Comparison of ENCODE assay signal across 8 cellular contexts in the genomic region with DNA sequence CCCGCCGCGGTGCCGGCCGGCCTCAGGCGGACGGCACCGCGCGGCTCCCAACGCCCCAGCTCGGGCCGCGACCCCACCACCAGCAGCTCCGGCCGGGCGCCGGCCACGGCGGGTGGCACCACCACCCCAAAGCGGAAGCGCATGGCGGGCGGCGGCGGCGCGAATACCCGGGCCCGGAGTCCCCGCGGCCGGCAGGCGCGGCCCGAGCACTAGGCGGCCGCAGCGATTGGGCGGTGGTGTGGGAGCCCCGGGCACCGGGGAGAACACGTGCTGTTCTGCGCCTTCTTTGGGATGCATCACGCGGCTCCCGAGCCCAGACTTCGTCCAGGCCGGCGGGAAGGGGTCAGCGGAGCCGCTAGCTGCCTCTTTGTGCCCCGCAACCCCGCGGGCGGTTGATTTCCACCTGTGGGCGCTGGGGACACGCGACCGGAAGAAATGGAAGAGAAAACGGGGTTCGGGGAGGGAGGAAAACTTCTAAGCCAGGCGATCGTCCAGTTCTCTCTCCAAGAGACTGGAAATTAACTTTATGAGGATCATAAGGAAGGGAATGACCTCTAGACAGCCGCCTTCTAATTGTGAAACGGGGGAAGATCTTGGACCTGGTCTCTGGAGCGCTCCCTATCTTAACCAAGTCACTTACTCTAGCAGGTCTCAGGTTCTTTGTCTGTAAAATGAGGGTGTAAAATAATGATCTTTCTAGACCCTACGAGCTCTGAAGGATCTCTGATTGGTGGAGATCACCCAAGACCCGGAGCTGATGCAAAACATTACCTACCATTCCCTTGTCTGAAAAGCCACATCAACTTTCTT. TPM values are rescaled to one million over a fixed set of nuclear protein-coding genes. Genes with fewer than 3 reads are reported as not detected.
DNase-seq lines count a peak whose midpoint lies in the region; ATAC-seq and TF ChIP-seq lines count a peak whose summit lies in the region.

A gene (minus strand): TSS at position 165 of the 810 bp plus-strand sequence. CDS start 22 bp downstream, at position 143.

- H3K27ac Mint-ChIP-seq in CD4-positive, alpha-beta memory T cell = peak within 1 kb of the TSS; percentile 94 to 98 (median 98)
- H3K27ac Mint-ChIP-seq in activated CD8-positive, alpha-beta memory T cell treated with anti-CD3 and anti-CD28 coated beads, Interleukin-2, amount 10 ng/mL, durations not matched to agents 7 days and 5 days = peak within 1 kb of the TSS; percentile 98
- peak within 1 kb of the TSS; percentile 93 for H3K27ac Mint-ChIP-seq in endothelial cell (ENCODE audit: unreplicated experiment)

- H3K27me3 Mint-ChIP-seq in CD4-positive, alpha-beta memory T cell = no peaks in the 10 kb centered on the region
- H3K27me3 Mint-ChIP-seq in activated CD8-positive, alpha-beta memory T cell treated with anti-CD3 and anti-CD28 coated beads, Interleukin-2, amount 10 ng/mL, durations not matched to agents 7 days and 5 days = no peaks in the 10 kb centered on the region
- H3K27me3 Mint-ChIP-seq in endothelial cell (ENCODE audit: unreplicated experiment) = peaks cover 10% of the 10 kb centered on the region

- peak within 1 kb of the TSS; percentile 73 to 76 for H3K4me3 ChIP-seq in CD4-positive, alpha-beta memory T cell (ENCODE audit: low read length in 2 of 2)

- peaks cover 0 to 11% (median 4%) of the 10 kb centered on the region in 4 donors for H3K4me1 Mint-ChIP-seq in CD4-positive, alpha-beta memory T cell
- H3K4me1 Mint-ChIP-seq in activated CD8-positive, alpha-beta memory T cell treated with anti-CD3 and anti-CD28 coated beads, Interleukin-2, amount 10 ng/mL, durations not matched to agents 7 days and 5 days = peaks cover 21% of the 10 kb centered on the region
- H3K4me1 Mint-ChIP-seq in endothelial cell (ENCODE audit: unreplicated experiment) = peaks cover 6% of the 10 kb centered on the region

- H3K4me3 Mint-ChIP-seq in CD4-positive, alpha-beta memory T cell = peak within 1 kb of the TSS; percentile 95 to 98 (median 97)
- H3K4me3 Mint-ChIP-seq in activated CD8-positive, alpha-beta memory T cell treated with anti-CD3 and anti-CD28 coated beads, Interleukin-2, amount 10 ng/mL, durations not matched to agents 7 days and 5 days = peak within 1 kb of the TSS; percentile 95
- H3K4me3 Mint-ChIP-seq in endothelial cell (ENCODE audit: unreplicated experiment) = peak within 1 kb of the TSS; percentile 97

- H3K9me3 Mint-ChIP-seq in CD4-positive, alpha-beta memory T cell = peaks cover 0 to 4% (median 0%) of the 10 kb centered on the region in 8 donors
- H3K9me3 Mint-ChIP-seq in activated CD8-positive, alpha-beta memory T cell treated with anti-CD3 and anti-CD28 coated beads, Interleukin-2, amount 10 ng/mL, durations not matched to agents 7 days and 5 days (ENCODE audit: low read depth) = no peaks in the 10 kb centered on the region
- no peaks in the 10 kb centered on the region for H3K9me3 Mint-ChIP-seq in endothelial cell (ENCODE audit: unreplicated experiment)

- peaks cover 16% of the 10 kb centered on the region for H3K4me1 ChIP-seq in CD4-positive, alpha-beta memory T cell (ENCODE audit: insufficient read depth, low read length)

- POLR2A ChIA-PET in CD4-positive, alpha-beta memory T cell (lab: Charles Lee; ENCODE audit: partially characterized antibody) = interaction anchor here (0.9 to 2.9 kb wide), 8 partner anchors 76 to 229 kb away, joined by 3 to 49 read pairs (median 6); a partner anchor contains a TSS

- peak; percentile 36 to 76 (median 61) for DNase-seq in CD4-positive, alpha-beta memory T cell
- DNase-seq in NOMO-1 (lab: John Stamatoyannopoulos, UW; ENCODE audit: unreplicated experiment in 2 of 2) (peak; percentile 60 to 81), endothelial cell (ENCODE audit: low spot score) (peak; percentile 80), midbrain (lab: John Stamatoyannopoulos, UW) (peak; percentile 78)
- peak; percentile 75 for DNase-seq in activated CD8-positive, alpha-beta memory T cell treated with anti-CD3 and anti-CD28 coated beads, Interleukin-2, amount 10 ng/mL, durations not matched to agents 7 days and 5 days
- DNase-seq in stimulated activated CD8-positive, alpha-beta memory T cell treated with anti-CD3 and anti-CD28 coated beads, Interleukin-4, amount 100 ng/mL, for 1 hour (ENCODE audit: low read depth in 2 of 2, low spot score in 1 of 2) = peak; percentile 20 to 22

- CTCF ChIA-PET in CD4-positive, alpha-beta memory T cell (lab: Charles Lee; ENCODE audit: partially characterized antibody) = interaction anchor here (0.7 to 1.9 kb wide), 5 partner anchors 32 to 227 kb away, joined by 3 to 7 read pairs (median 3); no protein-coding TSS in a partner anchor
- CTCF ChIA-PET in activated CD8-positive, alpha-beta memory T cell treated with anti-CD3 and anti-CD28 coated beads, Interleukin-2, amount 10 ng/mL, durations not matched to agents 7 days and 5 days (lab: Charles Lee) = interaction anchor here (1.0 to 1.8 kb wide), 2 partner anchors 28 to 79 kb away, joined by 3 to 9 read pairs; a partner anchor contains a TSS

- H3K27ac ChIP-seq in CD4-positive, alpha-beta memory T cell (ENCODE audit: low read depth, low read length) = peak within 1 kb of the TSS; percentile 79

- TF ChIP-seq CTCF in endothelial cell (IDR thresholded peaks at IDR 0.05; ENCODE audit: unreplicated experiment) = no peak

- no peaks in the 10 kb centered on the region for H3K9me3 ChIP-seq in CD4-positive, alpha-beta memory T cell (ENCODE audit: control insufficient read depth in 1 of 2, low read length in 2 of 2)

- H3K27me3 ChIP-seq in CD4-positive, alpha-beta memory T cell (ENCODE audit: insufficient read depth, low read length) = no peaks in the 10 kb centered on the region

- H3K36me3 ChIP-seq in CD4-positive, alpha-beta memory T cell (ENCODE audit: insufficient read depth, low read length) = no peaks in the 10 kb centered on the region

- H3K36me3 Mint-ChIP-seq in CD4-positive, alpha-beta memory T cell = peaks cover 0 to 10% of the 10 kb centered on the region in 2 donors
- H3K36me3 Mint-ChIP-seq in activated CD8-positive, alpha-beta memory T cell treated with anti-CD3 and anti-CD28 coated beads, Interleukin-2, amount 10 ng/mL, durations not matched to agents 7 days and 5 days = peaks cover 10% of the 10 kb centered on the region
- peaks cover 4% of the 10 kb centered on the region for H3K36me3 Mint-ChIP-seq in endothelial cell (ENCODE audit: low read depth, unreplicated experiment)

- ATAC-seq in GM19351 (IDR thresholded peaks at IDR 0.05; ENCODE audit: unreplicated experiment) (peak; percentile 80), HG03469 (IDR thresholded peaks at IDR 0.05; ENCODE audit: unreplicated experiment) (peak; percentile 61)
- peak; percentile 77 for ATAC-seq in activated CD8-positive, alpha-beta memory T cell treated with anti-CD3 and anti-CD28 coated beads, Interleukin-2, amount 10 ng/mL, durations not matched to agents 7 days and 5 days

- intact Hi-C loops in CD4-positive, alpha-beta memory T cell (cut with micrococcal nuclease) = loop anchor here (1.0 to 10.0 kb wide), 5 partner anchors 79 to 1467 kb away; a partner anchor contains a TSS

RNA-seq across cellular contexts. Expression of the gene that starts here (rescaled TPM):
- total RNA-seq in CD4-positive, alpha-beta memory T cell = 10 to 100 TPM; 14.7 to 15.1 TPM
- 1 to 10 TPM; 2.6 to 3.8 TPM for polyA plus RNA-seq in CD4-positive, alpha-beta memory T cell
- total RNA-seq in activated CD8-positive, alpha-beta memory T cell treated with anti-CD3 and anti-CD28 coated beads, Interleukin-2, amount 10 ng/mL, durations not matched to agents 7 days and 5 days = 1 to 10 TPM; 7.0 TPM
- 6.1 TPM for total RNA-seq in endothelial cell (ENCODE audit: unreplicated experiment)

Comparison
In these comparisons a context has a peak if more than half of its experiments do, and no peak if none do; other contexts are left out.
1. Peak in every context shown above with its lines: DNase-seq, ATAC-seq, H3K4me3 ChIP-seq and H3K27ac ChIP-seq.
2. DNase-seq: peak in every context shown above with its lines; median percentile 80 in endothelial cell; 78 in midbrain; 75 in activated CD8-positive, alpha-beta memory T cell treated with anti-CD3 and anti-CD28 coated beads, Interleukin-2, amount 10 ng/mL, durations not matched to agents 7 days and 5 days; 70 in NOMO-1; 61 in CD4-positive, alpha-beta memory T cell; 21 in stimulated activated CD8-positive, alpha-beta memory T cell treated with anti-CD3 and anti-CD28 coated beads, Interleukin-4, amount 100 ng/mL, for 1 hour.